ENCODE assay signal across 10 cellular contexts in the genomic region with DNA sequence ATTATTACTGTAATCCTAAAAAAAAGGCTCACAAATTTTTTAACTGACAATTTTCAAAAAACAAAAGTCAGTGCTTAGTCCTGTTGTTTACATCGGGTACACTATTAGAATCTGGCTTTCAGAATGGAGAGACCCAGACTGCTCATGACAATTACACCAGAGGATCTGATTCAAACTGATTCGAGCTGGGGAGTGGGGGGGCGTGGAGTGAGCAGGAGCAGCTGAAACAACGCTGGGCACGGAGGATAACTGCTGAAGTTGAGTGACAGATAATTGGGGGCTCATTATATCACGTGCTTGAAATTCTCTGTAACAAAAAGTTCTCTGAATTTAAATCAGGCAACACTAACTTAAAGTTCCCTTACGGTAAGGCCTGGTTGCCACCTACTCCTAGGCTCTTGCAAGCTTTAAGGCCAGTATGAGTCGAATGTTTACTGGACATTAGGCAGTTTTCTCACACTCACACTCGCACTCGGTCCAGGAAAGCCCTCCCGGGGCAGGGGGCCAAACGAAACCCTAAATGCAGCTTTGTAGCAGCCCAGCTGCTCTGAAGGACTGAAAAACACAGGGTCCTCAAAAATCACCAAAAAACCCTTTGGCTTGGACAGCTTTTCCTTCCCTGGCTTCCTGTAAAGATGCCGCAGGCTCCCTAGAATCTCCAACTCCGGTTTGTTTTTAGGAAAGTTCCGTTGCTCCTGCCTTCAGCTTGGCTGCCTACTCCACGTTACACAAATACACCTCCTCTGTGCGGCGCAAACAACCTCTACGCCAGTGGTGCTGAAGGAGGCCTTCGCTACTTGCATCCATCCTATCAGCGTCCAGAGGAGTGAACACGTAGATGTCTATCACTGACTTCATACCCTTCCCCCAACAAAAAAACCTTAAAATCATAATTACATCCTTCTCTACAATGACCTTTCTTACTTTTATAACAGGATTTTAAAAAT. TPM values are rescaled to one million over a fixed set of nuclear protein-coding genes. Genes with fewer than 3 reads are reported as not detected.
DNase-seq lines count a peak whose midpoint lies in the region; ATAC-seq and TF ChIP-seq lines count a peak whose summit lies in the region.
"Had no signal": no experiment of that assay in that cellular context is flagged by ENCODE, and none has a peak within 500 bp of the region (broad histone marks: within the 10 kb centered on the region; RNA-seq: fewer than 3 reads in every experiment).

No MANE protein-coding gene starts in this region.

- CTCF ChIA-PET in HEK293T (lab: Yijun Ruan, JAX) = no interaction called here

- no peaks in the 10 kb centered on the region for H3K9me3 ChIP-seq in heart right ventricle
- H3K9me3 ChIP-seq in mucosa of stomach (ENCODE audit: control insufficient read depth, low read length) = no peaks in the 10 kb centered on the region
- H3K9me3 ChIP-seq in upper lobe of right lung = no peaks in the 10 kb centered on the region
- H3K9me3 ChIP-seq: spleen had no signal

- ATAC-seq in heart right ventricle (no peak), left ventricle myocardium superior (no peak), upper lobe of right lung (no peak), GM18520 (IDR thresholded peaks at IDR 0.05; ENCODE audit: unreplicated experiment) (no peak)

- DNase-seq in heart right ventricle (no peak), left ventricle myocardium superior (no peak), brain microvascular endothelial cell (no peak), upper lobe of right lung (no peak), COLO829 (ENCODE audit: low spot score) (no peak), HEK293T (ENCODE audit: extremely low spot score) (no peak)
- DNase-seq: spleen; stimulated activated naive CD4-positive, alpha-beta T cell had no signal

- peak overlapping the region; percentile 10 for H3K9ac ChIP-seq in mucosa of stomach (ENCODE audit: low read length)

- in situ Hi-C loops in brain microvascular endothelial cell (cut with HindIII; ENCODE audit: low pct_ligation_motif_present, low sequenced_read_pairs) = no loop called here

- H3K27ac ChIP-seq in heart right ventricle = peak overlapping the region in 9 of 10 donors; percentile 16 to 93 (median 70)
- peak overlapping the region; percentile 35 for H3K27ac ChIP-seq in brain microvascular endothelial cell
- peak overlapping the region; percentile 56 for H3K27ac ChIP-seq in upper lobe of right lung

- H3K4me1 ChIP-seq in heart right ventricle (peaks cover 36 to 97% (median 93%) of the 10 kb centered on the region in 9 donors), mucosa of stomach (ENCODE audit: control insufficient read depth, insufficient read depth, low read length) (peaks cover 42% of the 10 kb centered on the region), upper lobe of right lung (peaks cover 73% of the 10 kb centered on the region)

- intact Hi-C loops in heart right ventricle (cut with DNase I) (loop anchor here in 1 of 10 donors (5.0 kb wide), 1 partner anchor 35 kb away; no protein-coding TSS in a partner anchor), left ventricle myocardium superior (cut with micrococcal nuclease) (no loop called here), upper lobe of right lung (cut with DNase I) (no loop called here)

- WGBS in heart right ventricle, 2 donors = 56 to 65% methylated on average over 22 of the region's 22 CpGs

- H3K27me3 ChIP-seq in heart right ventricle = no peaks in the 10 kb centered on the region
- H3K27me3 ChIP-seq in brain microvascular endothelial cell (replicated peaks) = no peaks in the 10 kb centered on the region
- H3K27me3 ChIP-seq in mucosa of stomach (ENCODE audit: control insufficient read depth, insufficient read depth, low read length) = no peaks in the 10 kb centered on the region
- no peaks in the 10 kb centered on the region for H3K27me3 ChIP-seq in upper lobe of right lung
- H3K27me3 ChIP-seq: spleen had no signal

- POLR2A ChIA-PET in HEK293T (lab: Yijun Ruan, JAX) = no interaction called here

- TF ChIP-seq CTCF in heart right ventricle (IDR thresholded peaks at IDR 0.05) = no peak
- TF ChIP-seq CTCF in brain microvascular endothelial cell (IDR thresholded peaks at IDR 0.05; ENCODE audit: low read depth, low read length, missing control alignments) = no peak
- no peak for TF ChIP-seq CTCF in upper lobe of right lung (IDR thresholded peaks at IDR 0.05)

- H3K4me3 ChIP-seq in heart right ventricle = no peak overlapping the region
- H3K4me3 ChIP-seq in brain microvascular endothelial cell (ENCODE audit: low read depth, low read length) = no peak overlapping the region
- H3K4me3 ChIP-seq in mucosa of stomach (ENCODE audit: low read length) = no peak overlapping the region
- H3K4me3 ChIP-seq in upper lobe of right lung = no peak overlapping the region
- H3K4me3 ChIP-seq: spleen had no signal

- H3K36me3 ChIP-seq in heart right ventricle (peaks cover 0 to 21% (median 0%) of the 10 kb centered on the region in 9 donors), brain microvascular endothelial cell (replicated peaks) (no peaks in the 10 kb centered on the region), mucosa of stomach (ENCODE audit: control insufficient read depth, insufficient read depth, low read length) (no peaks in the 10 kb centered on the region), upper lobe of right lung (no peaks in the 10 kb centered on the region)

TF ChIP-seq in HEK293T, 16 proteins besides CTCF, POLR2A, EP300 and RAD21:
- TF ChIP-seq FOXK2 (IDR thresholded peaks at IDR 0.05) (no peak), FOXA1 (IDR thresholded peaks at IDR 0.05) (no peak), BHLHE40 (IDR thresholded peaks at IDR 0.05; ENCODE audit: borderline replicate concordance) (no peak), ELF4 (IDR thresholded peaks at IDR 0.05) (no peak), ZNF384 (IDR thresholded peaks at IDR 0.05) (no peak)

RNA-seq across cellular contexts. Expression of a gene that starts 42.9 kb away (rescaled TPM):
- 100 to 1,000 TPM; 207 to 307 (median 228) TPM for total RNA-seq in heart right ventricle
- 100 to 1,000 TPM; 158 to 236 TPM for polyA plus RNA-seq in heart right ventricle
- total RNA-seq in left ventricle myocardium superior = 252 TPM
- total RNA-seq in upper lobe of right lung = 237 TPM
